In genomic region chr7:39811161-39811614, GRCh38 we compare ENCODE assay signal across 10 cellular contexts.
DNase-seq lines count a peak whose midpoint lies in the region; ATAC-seq and TF ChIP-seq lines count a peak whose summit lies in the region.
"Had no signal": no experiment of that assay in that cellular context is flagged by ENCODE, and none has a peak within 500 bp of the region (broad histone marks: within the 10 kb centered on the region; RNA-seq: fewer than 3 reads in every experiment).

No MANE protein-coding gene starts in this region.

- H3K27ac ChIP-seq in HCT116 (ENCODE audit: low read depth, low read length): no peak overlapping the region
- H3K27ac ChIP-seq: dorsolateral prefrontal cortex, sigmoid colon had no signal

- DNase-seq in A172 (ENCODE audit: low spot score): peak; percentile 55
- DNase-seq in HCT116 (ENCODE audit: low read depth, low spot score): no peak
- DNase-seq in NCI-H82 treated with DMSO at 0.1 percent for 48 hours (lab: John Stamatoyannopoulos, UW; ENCODE audit: unreplicated experiment): peak; percentile 37
- peak; percentile 24 for DNase-seq in dermis blood vessel endothelial cell
- DNase-seq in NOMO-1 (lab: John Stamatoyannopoulos, UW; ENCODE audit: unreplicated experiment in 2 of 2): no peak
- no peak for DNase-seq in HuH-7 (ENCODE audit: low spot score)
- DNase-seq: dorsolateral prefrontal cortex, sigmoid colon had no signal

- no peak for TF ChIP-seq CTCF in HCT116 (IDR thresholded peaks at IDR 0.05 in 2 of 3, conservative IDR thresholded peaks at IDR 0.05 in 1 of 3; ENCODE audit: borderline replicate concordance in 1 of 3, insufficient read depth in 1 of 3, low read depth in 2 of 3, low read length in 2 of 3)

- H3K36me3 ChIP-seq in HCT116 (ENCODE audit: control insufficient read depth in 1 of 2, insufficient read depth in 2 of 2, low read length in 2 of 2): no peaks in the 10 kb centered on the region
- H3K36me3 ChIP-seq: sigmoid colon had no signal

- CTCF ChIA-PET in HCT116 (lab: Charles Lee): no interaction called here

- no peak overlapping the region for H3K4me3 ChIP-seq in HCT116 (replicated peaks in 1 of 2; ENCODE audit: low read depth in 1 of 2, low read length in 2 of 2)
- H3K4me3 ChIP-seq: dorsolateral prefrontal cortex, sigmoid colon had no signal

- H3K9ac ChIP-seq in HCT116 (ENCODE audit: low read length): no peak overlapping the region

- peak overlapping the region; percentile 44 for H3K4me2 ChIP-seq in HCT116 (ENCODE audit: low read length)

- H3K27me3 ChIP-seq in HCT116 (ENCODE audit: insufficient read depth, low read length): peaks cover 12% of the 10 kb centered on the region
- H3K27me3 ChIP-seq: sigmoid colon had no signal

- peaks cover 5 to 12% of the 10 kb centered on the region in 2 experiments; a peak in 3 of 4 replicates for H3K4me1 ChIP-seq in HCT116 (ENCODE audit: control insufficient read depth in 1 of 2, insufficient read depth in 2 of 2, low read length in 2 of 2)

- H3K9me3 ChIP-seq in HCT116 (ENCODE audit: control insufficient read depth in 1 of 2, insufficient read depth in 1 of 2, low read depth in 1 of 2, low read length in 2 of 2): no peaks in the 10 kb centered on the region
- H3K9me3 ChIP-seq: sigmoid colon had no signal

- no peak for TF ChIP-seq POLR2A in HCT116 (IDR thresholded peaks at IDR 0.05; ENCODE audit: borderline replicate concordance, extremely low read depth, insufficient read depth, insufficient read length)

- H4K20me1 ChIP-seq in HCT116 (ENCODE audit: insufficient read depth): no peaks in the 10 kb centered on the region

- no peak for TF ChIP-seq RAD21 in HCT116 (IDR thresholded peaks at IDR 0.05; ENCODE audit: low read depth)

- no peaks in the 10 kb centered on the region for H3K9me2 ChIP-seq in HCT116 (ENCODE audit: insufficient read depth)

- no peak overlapping the region for H2AFZ ChIP-seq in HCT116 (ENCODE audit: low read depth, low read length, poor library complexity, severe bottlenecking)

- H3K79me2 ChIP-seq in HCT116 (ENCODE audit: insufficient read depth, low read length): no peaks in the 10 kb centered on the region

- intact Hi-C loops in HCT116 (cut with micrococcal nuclease): no loop called here

- ATAC-seq in HCT116 (peak; percentile 37; the same call in 1 of the 2 replicates), HG03460 (IDR thresholded peaks at IDR 0.05; ENCODE audit: unreplicated experiment) (no peak), HG03159 (IDR thresholded peaks at IDR 0.05; ENCODE audit: unreplicated experiment) (no peak)

- RAD21 ChIA-PET in HCT116 (lab: Charles Lee; ENCODE audit: low non-redundant PET in 1 of 2, low total read pairs in 2 of 2, uncharacterized antibody in 2 of 2, unreplicated experiment in 2 of 2): no interaction called here

- BruUV-seq in HCT116 (replicated peaks; lab: Mats Ljungman, UMichigan): no TSS peak

- POLR2A ChIA-PET in HCT116 (lab: Charles Lee): no interaction called here

TF ChIP-seq in HCT116, 20 proteins besides CTCF, POLR2A, EP300 and RAD21:
- TF ChIP-seq, protein P1, sequence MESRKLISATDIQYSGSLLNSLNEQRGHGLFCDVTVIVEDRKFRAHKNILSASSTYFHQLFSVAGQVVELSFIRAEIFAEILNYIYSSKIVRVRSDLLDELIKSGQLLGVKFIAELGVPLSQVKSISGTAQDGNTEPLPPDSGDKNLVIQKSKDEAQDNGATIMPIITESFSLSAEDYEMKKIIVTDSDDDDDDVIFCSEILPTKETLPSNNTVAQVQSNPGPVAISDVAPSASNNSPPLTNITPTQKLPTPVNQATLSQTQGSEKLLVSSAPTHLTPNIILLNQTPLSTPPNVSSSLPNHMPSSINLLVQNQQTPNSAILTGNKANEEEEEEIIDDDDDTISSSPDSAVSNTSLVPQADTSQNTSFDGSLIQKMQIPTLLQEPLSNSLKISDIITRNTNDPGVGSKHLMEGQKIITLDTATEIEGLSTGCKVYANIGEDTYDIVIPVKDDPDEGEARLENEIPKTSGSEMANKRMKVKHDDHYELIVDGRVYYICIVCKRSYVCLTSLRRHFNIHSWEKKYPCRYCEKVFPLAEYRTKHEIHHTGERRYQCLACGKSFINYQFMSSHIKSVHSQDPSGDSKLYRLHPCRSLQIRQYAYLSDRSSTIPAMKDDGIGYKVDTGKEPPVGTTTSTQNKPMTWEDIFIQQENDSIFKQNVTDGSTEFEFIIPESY (IDR thresholded peaks at IDR 0.05; ENCODE audit: extremely low read depth, insufficient replicate concordance, low read length): no peak
- TF ChIP-seq SP1 (IDR thresholded peaks at IDR 0.05; ENCODE audit: low read depth) (no peak), EZH2 (IDR thresholded peaks at IDR 0.05) (no peak), CEBPB (IDR thresholded peaks at IDR 0.05; ENCODE audit: low read depth) (no peak), FOSL1 (IDR thresholded peaks at IDR 0.05; ENCODE audit: low read depth) (no peak), EZH2phosphoT487 (IDR thresholded peaks at IDR 0.05; ENCODE audit: borderline replicate concordance) (no peak), SRF (IDR thresholded peaks at IDR 0.05; ENCODE audit: low read depth) (no peak), ZNF274 (IDR thresholded peaks at IDR 0.05; ENCODE audit: low read depth, low read length) (no peak), MAX (IDR thresholded peaks at IDR 0.05) (no peak), REST (IDR thresholded peaks at IDR 0.05; ENCODE audit: low read depth) (no peak)
TF ChIP-seq in HCT116: peak in this region for 0.

Comparison
In these comparisons a context has a peak if more than half of its experiments do, and no peak if none do; other contexts are left out.
1. DNase-seq: peak in A172 (single experiment), NCI-H82 treated with DMSO at 0.1 percent for 48 hours (single experiment) and dermis blood vessel endothelial cell (single experiment); none in HCT116 (single experiment), NOMO-1 (0 of 2) and HuH-7 (single experiment).